21 cellular contexts compared by ENCODE assay signal in the genomic region with DNA sequence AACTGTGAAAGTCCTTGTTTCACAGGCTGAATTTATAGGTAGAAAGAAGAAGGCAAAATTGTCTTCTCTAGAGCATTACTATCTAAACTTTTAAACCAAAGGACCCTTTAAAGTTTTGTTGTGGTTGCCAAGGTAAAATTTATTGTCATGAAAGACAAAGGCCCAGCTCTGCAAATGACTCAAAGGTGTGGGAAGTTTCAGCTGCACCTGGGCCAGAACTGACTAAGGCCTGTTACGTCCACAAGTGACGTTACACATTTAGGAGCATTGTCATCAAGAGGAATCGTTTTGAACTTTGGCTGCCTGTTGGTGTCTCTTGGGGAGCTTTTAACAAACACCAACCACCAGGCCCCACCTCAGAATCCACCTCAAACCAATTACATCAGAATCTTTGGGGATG. TPM values are rescaled to one million over a fixed set of nuclear protein-coding genes. Genes with fewer than 3 reads are reported as not detected.
"Had no signal": no experiment of that assay in that cellular context is flagged by ENCODE, and none has a peak within 500 bp of the region (broad histone marks: within the 10 kb centered on the region; RNA-seq: fewer than 3 reads in every experiment).

No MANE protein-coding gene starts in this region.

- H3K4me2 ChIP-seq: KMS-11, SK-N-SH had no signal

- ATAC-seq: activated CD8-positive, alpha-beta T cell treated with anti-CD3 and anti-CD28 coated beads for 36 hours; activated naive CD8-positive, alpha-beta T cell treated with anti-CD3 and anti-CD28 coated beads, Interleukin-2, amount 50 U/mL, for 24 hours; Panc1 had no signal

- H3K27me3 ChIP-seq: cardiac muscle cell had no signal

- H3K27ac ChIP-seq: cardiac muscle cell, KMS-11, SJSA1 had no signal

- DNase-seq: activated CD4-positive, alpha-beta T cell treated with anti-CD3 and anti-CD28 coated beads, Interleukin-2, amount 10 ng/mL, durations not matched to agents 24 days and 14 days; activated CD4-positive, alpha-beta T cell treated with anti-CD3 and anti-CD28 coated beads, Interleukin-2, amount 50 U/mL, for 4 hours; activated CD8-positive, alpha-beta T cell treated with anti-CD3 and anti-CD28 coated beads for 36 hours; activated naive CD4-positive, alpha-beta T cell treated with anti-CD3 and anti-CD28 coated beads, Interleukin-2, amount 10 ng/mL, durations not matched to agents 7 days and 5 days; activated naive CD8-positive, alpha-beta T cell treated with anti-CD3 and anti-CD28 coated beads, Interleukin-2, amount 50 U/mL, for 24 hours; activated T-cell treated with anti-CD3 and anti-CD28 coated beads, Interleukin-2, amount 50 U/mL, for 24 hours; anterior cingulate cortex; NCI-H1092 treated with DMSO at 0.1 percent for 48 hours; NCI-H1417; NCI-H146; NCI-H187; NCI-H2029 treated with DMSO at 0.1 percent for 48 hours; NCI-H345; NCI-H524 treated with DMSO at 0.1 percent for 48 hours; SHP77 treated with DMSO at 0.1 percent for 48 hours; SK-N-SH had no signal

- H3K9ac ChIP-seq: KMS-11, SK-N-SH had no signal

- H3K9me3 ChIP-seq: SJSA1, SK-N-SH had no signal

- H3K36me3 ChIP-seq: cardiac muscle cell, SJSA1 had no signal

- H3K4me3 ChIP-seq: cardiac muscle cell, SJSA1 had no signal

- FAIRE-seq: TTC549 had no signal

- H3K4me1 ChIP-seq: SJSA1 had no signal

RNA-seq across cellular contexts. Expression of gene DSC3, which starts 8.1 kb away (rescaled TPM):
- polyA plus RNA-seq: SK-N-SH had no signal

RNA-seq across cellular contexts. Expression of gene DSC2, which starts 51.6 kb away (rescaled TPM):
- polyA plus RNA-seq: SK-N-SH had no signal
